In genomic region chr2:199710551-199710950, GRCh38 we compare ENCODE assay signal across 2 cellular contexts.
TF ChIP-seq lines count a peak whose summit lies in the region.

No MANE protein-coding gene starts in this region.

TF ChIP-seq in SK-N-SH treated with all-trans-retinoic acid at 6 μM for 48 hours, 23 proteins besides CTCF, POLR2A, EP300 and RAD21 (continued from another document):
- TF ChIP-seq PATZ1 (CRISPR knock-in tag; IDR thresholded peaks at IDR 0.05; ENCODE audit: borderline replicate concordance), result no peak
- no peak for TF ChIP-seq TCF4 (CRISPR knock-in tag; IDR thresholded peaks at IDR 0.05; ENCODE audit: borderline replicate concordance)
- no peak for TF ChIP-seq OSR1 (CRISPR knock-in tag; IDR thresholded peaks at IDR 0.05)
- no peak for TF ChIP-seq ESRRG (CRISPR knock-in tag; IDR thresholded peaks at IDR 0.05)
- TF ChIP-seq ARNTL (CRISPR knock-in tag; IDR thresholded peaks at IDR 0.05; ENCODE audit: borderline replicate concordance, low read depth), result no peak
- TF ChIP-seq POU6F1 (CRISPR knock-in tag; IDR thresholded peaks at IDR 0.05; ENCODE audit: borderline replicate concordance, low read depth), result no peak
- TF ChIP-seq ZNF8 (CRISPR knock-in tag; IDR thresholded peaks at IDR 0.05), result no peak
- no peak for TF ChIP-seq BACH2 (CRISPR knock-in tag; IDR thresholded peaks at IDR 0.05; ENCODE audit: borderline replicate concordance)
- TF ChIP-seq ZNF70 (CRISPR knock-in tag; IDR thresholded peaks at IDR 0.05), result no peak
- TF ChIP-seq ZC3H10 (CRISPR knock-in tag; IDR thresholded peaks at IDR 0.05), result no peak
- no peak for TF ChIP-seq TSHZ2 (CRISPR knock-in tag; IDR thresholded peaks at IDR 0.05)
- no peak for TF ChIP-seq ISL1 (CRISPR knock-in tag; IDR thresholded peaks at IDR 0.05)
- TF ChIP-seq TOX (CRISPR knock-in tag; IDR thresholded peaks at IDR 0.05; ENCODE audit: borderline replicate concordance), result no peak
- no peak for TF ChIP-seq CREB5 (CRISPR knock-in tag; IDR thresholded peaks at IDR 0.05; ENCODE audit: low read depth)
- TF ChIP-seq CSDC2 (CRISPR knock-in tag; IDR thresholded peaks at IDR 0.05), result no peak
- no peak for TF ChIP-seq CSRNP3 (CRISPR knock-in tag; IDR thresholded peaks at IDR 0.05)
- no peak for TF ChIP-seq RARB (CRISPR knock-in tag; IDR thresholded peaks at IDR 0.05)
- TF ChIP-seq SNAI2 (CRISPR knock-in tag; IDR thresholded peaks at IDR 0.05), result no peak
- TF ChIP-seq GLIS3 (CRISPR knock-in tag; IDR thresholded peaks at IDR 0.05), result no peak

TF ChIP-seq in IMR-90, 13 proteins besides CTCF, POLR2A, EP300 and RAD21 (continued from another document):
- no peak for TF ChIP-seq SMC3 (IDR thresholded peaks at IDR 0.05; ENCODE audit: low read depth, low read length)
- no peak for TF ChIP-seq NFE2L2 (IDR thresholded peaks at IDR 0.05; ENCODE audit: low read depth, low read length)
- TF ChIP-seq FOS (IDR thresholded peaks at IDR 0.05; ENCODE audit: low read depth, low read length), result no peak
- TF ChIP-seq RFX5 (IDR thresholded peaks at IDR 0.05; ENCODE audit: low read depth, low read length), result no peak
- no peak for TF ChIP-seq CHD1 (IDR thresholded peaks at IDR 0.05; ENCODE audit: low read depth, low read length)
- TF ChIP-seq MAFK (IDR thresholded peaks at IDR 0.05; ENCODE audit: low read depth, low read length), result no peak
- TF ChIP-seq RCOR1 (IDR thresholded peaks at IDR 0.05; ENCODE audit: insufficient replicate concordance, low read length), result no peak
- TF ChIP-seq ELK1 (IDR thresholded peaks at IDR 0.05; ENCODE audit: borderline replicate concordance, low read depth, low read length), result no peak
TF ChIP-seq in IMR-90: peak in this region for 0.
